7 cellular contexts compared by ENCODE assay signal in genomic region chr3:27633224-27633545, GRCh38.
DNase-seq lines count a peak whose midpoint lies in the region; ATAC-seq, FAIRE-seq and TF ChIP-seq lines count a peak whose summit lies in the region.

No MANE protein-coding gene starts in this region.

- H3K27me3 Mint-ChIP-seq in stimulated activated naive CD8-positive, alpha-beta T cell treated with anti-CD3 and anti-CD28 coated beads, Interleukin-15, amount 100 ng/mL, for 72 hours = no peaks in the 10 kb centered on the region

- H4K20me1 ChIP-seq in GM23248 (ENCODE audit: insufficient read depth) (no peaks in the 10 kb centered on the region), keratinocyte (ENCODE audit: control insufficient read depth, extremely low read depth, insufficient read depth, low read length) (no peaks in the 10 kb centered on the region)

- peak overlapping the region; percentile 90 for H3K27ac ChIP-seq in GM23248
- H3K27ac ChIP-seq in keratinocyte (ENCODE audit: control insufficient read depth, insufficient read depth, low read length) = peak overlapping the region; percentile 70

- peak; percentile 7 for DNase-seq in GM12865 (ENCODE audit: low read depth)
- no peak for DNase-seq in GM23248
- peak; percentile 55 for DNase-seq in MG63
- peak; percentile 69 for DNase-seq in amniotic epithelial cell (ENCODE audit: low read depth)
- DNase-seq in keratinocyte (ENCODE audit: low read depth, low spot score) = no peak
- no peak for DNase-seq in stimulated activated naive CD8-positive, alpha-beta T cell treated with anti-CD3 and anti-CD28 coated beads, Interleukin-15, amount 100 ng/mL, for 72 hours
- no peak for DNase-seq in HUDEP-2 (lab: John Stamatoyannopoulos, UW; ENCODE audit: unreplicated experiment in 76 of 76)

- TF ChIP-seq CTCF in GM12865 (IDR thresholded peaks at IDR 0.05; ENCODE audit: insufficient read depth, low read depth, low read length, missing control alignments) = no peak
- TF ChIP-seq CTCF in keratinocyte (optimal IDR thresholded peaks at IDR 0.05 in 1 of 3, IDR thresholded peaks at IDR 0.05 in 1 of 3, conservative IDR thresholded peaks at IDR 0.05 in 1 of 3; ENCODE audit: extremely low read depth in 1 of 3, insufficient read depth in 2 of 3, low read length in 3 of 3) = no peak

- no peaks in the 10 kb centered on the region for H3K9me2 ChIP-seq in GM23248 (ENCODE audit: insufficient read depth)

- 1% methylated on average over 6 of the region's 6 CpGs for WGBS in GM23248 (ENCODE audit: low coverage in 1 of 2, low lambda C conversion rate in 2 of 2, missing lambda C conversion rate in 2 of 2), 2 experiments

- H3K9me3 Mint-ChIP-seq in stimulated activated naive CD8-positive, alpha-beta T cell treated with anti-CD3 and anti-CD28 coated beads, Interleukin-15, amount 100 ng/mL, for 72 hours = no peaks in the 10 kb centered on the region

- H3K4me2 ChIP-seq in GM23248 (ENCODE audit: unreplicated experiment) (peak overlapping the region; percentile 93), keratinocyte (ENCODE audit: control insufficient read depth, extremely low read depth, insufficient read depth, low read depth, low read length) (peak overlapping the region; percentile 83)

- H3K36me3 ChIP-seq in GM23248 (ENCODE audit: low read depth) (no peaks in the 10 kb centered on the region), MG63 (no peaks in the 10 kb centered on the region), keratinocyte (ENCODE audit: control insufficient read depth in 2 of 2, extremely low read depth in 1 of 2, insufficient read depth in 2 of 2, low read length in 2 of 2) (no peaks in the 10 kb centered on the region)

- H3K4me1 ChIP-seq in GM23248 (ENCODE audit: insufficient read depth) (peaks cover 31% of the 10 kb centered on the region), keratinocyte (ENCODE audit: control insufficient read depth, extremely low read depth, insufficient read depth, low read length) (peaks cover 15% of the 10 kb centered on the region)

- H3K9me3 ChIP-seq in GM23248 (ENCODE audit: low read depth) = no peaks in the 10 kb centered on the region
- H3K9me3 ChIP-seq in MG63 = no peaks in the 10 kb centered on the region
- no peaks in the 10 kb centered on the region for H3K9me3 ChIP-seq in keratinocyte (ENCODE audit: control insufficient read depth, low read depth, low read length)

- peaks cover 38% of the 10 kb centered on the region for H3F3A ChIP-seq in GM23248 (ENCODE audit: insufficient read depth)

- ATAC-seq in stimulated activated naive CD8-positive, alpha-beta T cell treated with anti-CD3 and anti-CD28 coated beads, Interleukin-15, amount 100 ng/mL, for 72 hours = peak; percentile 40

- H3K79me2 ChIP-seq in GM23248 (ENCODE audit: insufficient read depth) (peaks cover 12% of the 10 kb centered on the region), keratinocyte (ENCODE audit: control insufficient read depth, insufficient read depth, low read length) (no peaks in the 10 kb centered on the region)

- H3K27me3 ChIP-seq in GM23248 (replicated peaks; ENCODE audit: insufficient read depth) (no peaks in the 10 kb centered on the region), MG63 (no peaks in the 10 kb centered on the region), keratinocyte (ENCODE audit: control insufficient read depth, extremely low read depth, insufficient read depth, low read length) (no peaks in the 10 kb centered on the region)

- peaks cover 24% of the 10 kb centered on the region for H3K4me1 Mint-ChIP-seq in stimulated activated naive CD8-positive, alpha-beta T cell treated with anti-CD3 and anti-CD28 coated beads, Interleukin-15, amount 100 ng/mL, for 72 hours

- H3K9ac ChIP-seq in GM23248 (peak overlapping the region; percentile 82), keratinocyte (ENCODE audit: control insufficient read depth, extremely low read depth, insufficient read depth, low read length) (peak overlapping the region; percentile 73)

- H3K9me1 ChIP-seq in keratinocyte (ENCODE audit: control insufficient read depth, extremely low read depth, insufficient read depth, low read length) = no peaks in the 10 kb centered on the region

- H3K27ac Mint-ChIP-seq in stimulated activated naive CD8-positive, alpha-beta T cell treated with anti-CD3 and anti-CD28 coated beads, Interleukin-15, amount 100 ng/mL, for 72 hours = peak overlapping the region; percentile 89 to 92

- H2AFZ ChIP-seq in GM23248 = peak overlapping the region; percentile 93
- peak overlapping the region; percentile 93 for H2AFZ ChIP-seq in keratinocyte (ENCODE audit: control insufficient read depth, low read length)

- dilution Hi-C loops in keratinocyte (cut with MboI; ENCODE audit: extremely low pct_ligation_motif_present, low sequenced_read_pairs) = no loop called here

- peak overlapping the region; percentile 93 for H3K4me3 Mint-ChIP-seq in stimulated activated naive CD8-positive, alpha-beta T cell treated with anti-CD3 and anti-CD28 coated beads, Interleukin-15, amount 100 ng/mL, for 72 hours

- FAIRE-seq in keratinocyte (lab: Jason Lieb, UNC) = peak; percentile 44

- in situ Hi-C loops in GM23248 (cut with MboI) = no loop called here

- H3K4me3 ChIP-seq in GM12865 (ENCODE audit: low read depth, low read length) (peak overlapping the region; percentile 61), GM23248 (peak overlapping the region; percentile 70), MG63 (peak overlapping the region; percentile 56), keratinocyte (ENCODE audit: control insufficient read depth in 2 of 3, extremely low read depth in 1 of 3, insufficient read depth in 2 of 3, low read depth in 1 of 3, low read length in 3 of 3) (peak overlapping the region; percentile 34 to 68 (median 59))

Comparison
In these comparisons a context has a peak if more than half of its experiments do, and no peak if none do; other contexts are left out.
1. DNase-seq: peak in GM12865 (single experiment), MG63 (single experiment) and amniotic epithelial cell (single experiment); none in GM23248 (single experiment), keratinocyte (single experiment), stimulated activated naive CD8-positive, alpha-beta T cell treated with anti-CD3 and anti-CD28 coated beads, Interleukin-15, amount 100 ng/mL, for 72 hours (0 of 2) and HUDEP-2 (0 of 76).
2. Peak in every context shown above with its lines, with median percentiles within 50 percentile points of each other: H3K4me3 ChIP-seq.